In the genomic region with DNA sequence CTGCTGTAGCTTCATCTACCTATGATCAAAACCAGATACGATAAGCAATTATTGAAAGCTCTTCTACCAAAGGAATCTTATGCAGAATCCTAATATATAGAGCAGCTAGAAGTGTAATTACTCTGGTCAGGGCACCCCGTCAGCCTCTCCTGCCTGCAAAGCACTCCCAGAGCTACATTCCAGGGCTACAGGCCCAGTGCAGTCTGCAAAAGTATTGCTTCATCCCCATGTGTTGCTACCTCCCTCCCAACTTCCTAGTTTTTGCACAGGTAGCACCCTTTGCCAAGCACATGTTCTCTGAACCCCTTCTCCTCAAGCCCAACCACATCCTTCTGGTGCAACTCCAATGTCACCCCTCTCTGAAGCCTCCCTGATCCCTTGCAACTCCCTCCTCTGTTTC, we compare ENCODE assay signal across 42 cellular contexts. TPM values are rescaled to one million over a fixed set of nuclear protein-coding genes. Genes with fewer than 3 reads are reported as not detected.
"Had no signal": no experiment of that assay in that cellular context is flagged by ENCODE, and none has a peak within 500 bp of the region (broad histone marks: within the 10 kb centered on the region; RNA-seq: fewer than 3 reads in every experiment).

No MANE protein-coding gene starts in this region.

- H3K27ac Mint-ChIP-seq: activated naive CD4-positive, alpha-beta T cell treated with anti-CD3 and anti-CD28 coated beads for 36 hours; activated naive CD4-positive, alpha-beta T cell treated with anti-CD3 and anti-CD28 coated beads, Interleukin-2, amount 10 ng/mL, durations not matched to agents 7 days and 5 days; activated naive CD4-positive, alpha-beta T cell treated with anti-CD3 and anti-CD28 coated beads, Interleukin-2, amount 50 U/mL, for 24 hours; activated naive CD4-positive, alpha-beta T cell treated with anti-CD3 and anti-CD28 coated beads, Interleukin-2, amount 50 U/mL, for 72 hours; activated naive CD8-positive, alpha-beta T cell; activated naive CD8-positive, alpha-beta T cell treated with anti-CD3 and anti-CD28 coated beads for 36 hours; activated naive CD8-positive, alpha-beta T cell treated with anti-CD3 and anti-CD28 coated beads, Interleukin-2, amount 10 ng/mL, durations not matched to agents 7 days and 5 days; activated naive CD8-positive, alpha-beta T cell treated with anti-CD3 and anti-CD28 coated beads, Interleukin-2, amount 50 U/mL, for 24 hours; activated T-cell treated with anti-CD3 and anti-CD28 coated beads, Interleukin-2, amount 50 U/mL, for 24 hours; activated T-cell treated with anti-CD3 and anti-CD28 coated beads, Interleukin-2, amount 50 U/mL, for 72 hours; activated T-helper 17 cell treated with anti-CD3 and anti-CD28 coated beads, Interleukin-2, amount 50 U/mL, for 72 hours; activated T-helper 2 cell treated with anti-CD3 and anti-CD28 coated beads, Interferon-gamma antibody, Interleukin-2, Interleukin-4, amounts not matched to agents 10 μg/mL and 5 μg/mL and 100 μg/mL, durations not matched to agents 14 hours and 24 hours and 36 hours had no signal

- H3K27me3 ChIP-seq: adrenal gland, ascending aorta, body of pancreas, brain microvascular endothelial cell, cardiac muscle cell had no signal

- H3K36me3 ChIP-seq: adrenal gland, ascending aorta, brain microvascular endothelial cell, breast epithelium, cardiac muscle cell had no signal

- H3K36me3 Mint-ChIP-seq: activated naive CD4-positive, alpha-beta T cell treated with anti-CD3 and anti-CD28 coated beads, Interleukin-2, amount 10 ng/mL, durations not matched to agents 7 days and 5 days; activated naive CD4-positive, alpha-beta T cell treated with anti-CD3 and anti-CD28 coated beads, Interleukin-2, amount 50 U/mL, for 24 hours; activated naive CD4-positive, alpha-beta T cell treated with anti-CD3 and anti-CD28 coated beads, Interleukin-2, amount 50 U/mL, for 72 hours; activated naive CD8-positive, alpha-beta T cell; activated naive CD8-positive, alpha-beta T cell treated with anti-CD3 and anti-CD28 coated beads for 36 hours; activated naive CD8-positive, alpha-beta T cell treated with anti-CD3 and anti-CD28 coated beads, Interleukin-2, amount 10 ng/mL, durations not matched to agents 7 days and 5 days; brain had no signal

- H3K4me3 ChIP-seq: adrenal gland, ascending aorta, body of pancreas, breast epithelium, cardiac muscle cell had no signal

- H3K9me3 ChIP-seq: adrenal gland, ascending aorta, body of pancreas, breast epithelium had no signal

- H3K4me1 Mint-ChIP-seq: activated naive CD4-positive, alpha-beta T cell treated with anti-CD3 and anti-CD28 coated beads, Interleukin-2, amount 10 ng/mL, durations not matched to agents 7 days and 5 days; activated naive CD4-positive, alpha-beta T cell treated with anti-CD3 and anti-CD28 coated beads, Interleukin-2, amount 50 U/mL, for 24 hours; activated naive CD8-positive, alpha-beta T cell treated with anti-CD3 and anti-CD28 coated beads for 36 hours; activated naive CD8-positive, alpha-beta T cell treated with anti-CD3 and anti-CD28 coated beads, Interleukin-2, amount 10 ng/mL, durations not matched to agents 7 days and 5 days; activated naive CD8-positive, alpha-beta T cell treated with anti-CD3 and anti-CD28 coated beads, Interleukin-2, amount 50 U/mL, for 24 hours; activated T-helper 17 cell treated with anti-CD3 and anti-CD28 coated beads, Interleukin-2, amount 50 U/mL, for 72 hours; central memory CD8-positive, alpha-beta T cell had no signal

- H3K4me1 ChIP-seq: adrenal gland, ascending aorta, body of pancreas, breast epithelium had no signal

- DNase-seq: activated effector memory CD4-positive, alpha-beta T cell treated with anti-CD3 and anti-CD28 coated beads, Interleukin-2, amount 50 U/mL, for 16 hours; activated effector memory CD4-positive, alpha-beta T cell treated with Interleukin-2 at 50 U/mL for 16 hours; activated gamma-delta T cell; activated gamma-delta T cell treated with Interleukin-2 at 50 U/mL for 16 hours; activated naive CD4-positive, alpha-beta T cell; activated naive CD4-positive, alpha-beta T cell treated with anti-CD3 and anti-CD28 coated beads for 36 hours; activated naive CD4-positive, alpha-beta T cell treated with anti-CD3 and anti-CD28 coated beads, Interleukin-2, amount 10 ng/mL, durations not matched to agents 7 days and 5 days; activated naive CD4-positive, alpha-beta T cell treated with anti-CD3 and anti-CD28 coated beads, Interleukin-2, amount 50 U/mL, for 16 hours; activated naive CD4-positive, alpha-beta T cell treated with Interleukin-2 at 50 U/mL for 16 hours; activated naive CD8-positive, alpha-beta T cell treated with anti-CD3 and anti-CD28 coated beads for 36 hours; activated naive CD8-positive, alpha-beta T cell treated with anti-CD3 and anti-CD28 coated beads, Interleukin-2, amount 10 ng/mL, durations not matched to agents 7 days and 5 days; activated naive CD8-positive, alpha-beta T cell treated with anti-CD3 and anti-CD28 coated beads, Interleukin-2, amount 50 U/mL, for 24 hours; activated T-cell treated with anti-CD3 and anti-CD28 coated beads for 4 hours; activated T-cell treated with anti-CD3 and anti-CD28 coated beads, Interleukin-2, amount 50 U/mL, for 1 hour; activated T-cell treated with anti-CD3 and anti-CD28 coated beads, Interleukin-2, amount 50 U/mL, for 24 hours; activated T-cell treated with anti-CD3 and anti-CD28 coated beads, Interleukin-2, amount 50 U/mL, for 4 hours; activated T-cell treated with anti-CD3 and anti-CD28 coated beads, Interleukin-2, amount 50 U/mL, for 48 hours; activated T-cell treated with anti-CD3 and anti-CD28 coated beads, Interleukin-2, amount 50 U/mL, for 72 hours; adrenal gland; amniotic stem cell; amygdala; anterior cingulate cortex; aorta; body of pancreas; brain microvascular endothelial cell; caudate nucleus; central memory CD4-positive, alpha-beta T cell; cerebellar nuclear complex had no signal

- H3K27ac ChIP-seq: adrenal gland, ascending aorta, body of pancreas, brain microvascular endothelial cell, breast epithelium, cardiac muscle cell had no signal

- H3K9me3 Mint-ChIP-seq: activated naive CD4-positive, alpha-beta T cell treated with anti-CD3 and anti-CD28 coated beads for 36 hours; activated naive CD4-positive, alpha-beta T cell treated with anti-CD3 and anti-CD28 coated beads, Interleukin-2, amount 10 ng/mL, durations not matched to agents 7 days and 5 days; activated naive CD4-positive, alpha-beta T cell treated with anti-CD3 and anti-CD28 coated beads, Interleukin-2, amount 50 U/mL, for 24 hours; activated naive CD4-positive, alpha-beta T cell treated with anti-CD3 and anti-CD28 coated beads, Interleukin-2, amount 50 U/mL, for 72 hours; activated naive CD8-positive, alpha-beta T cell treated with anti-CD3 and anti-CD28 coated beads for 36 hours; activated naive CD8-positive, alpha-beta T cell treated with anti-CD3 and anti-CD28 coated beads, Interleukin-2, amount 10 ng/mL, durations not matched to agents 7 days and 5 days; activated naive CD8-positive, alpha-beta T cell treated with anti-CD3 and anti-CD28 coated beads, Interleukin-2, amount 50 U/mL, for 24 hours; activated T-cell treated with anti-CD3 and anti-CD28 coated beads, Interleukin-2, amount 50 U/mL, for 24 hours; activated T-cell treated with anti-CD3 and anti-CD28 coated beads, Interleukin-2, amount 50 U/mL, for 4 hours; activated T-cell treated with anti-CD3 and anti-CD28 coated beads, Interleukin-2, amount 50 U/mL, for 72 hours; activated T-helper 17 cell treated with anti-CD3 and anti-CD28 coated beads, Interleukin-2, amount 50 U/mL, for 72 hours; activated T-helper 2 cell treated with anti-CD3 and anti-CD28 coated beads, Interferon-gamma antibody, Interleukin-2, Interleukin-4, amounts not matched to agents 10 μg/mL and 5 μg/mL and 100 μg/mL, durations not matched to agents 14 hours and 24 hours and 36 hours; brain; central memory CD8-positive, alpha-beta T cell had no signal

- ATAC-seq: activated naive CD4-positive, alpha-beta T cell treated with anti-CD3 and anti-CD28 coated beads, Interleukin-2, amount 50 U/mL, for 72 hours; activated naive CD8-positive, alpha-beta T cell treated with anti-CD3 and anti-CD28 coated beads, Interleukin-2, amount 50 U/mL, for 24 hours; activated T-cell treated with anti-CD3 and anti-CD28 coated beads, Interleukin-2, amount 50 U/mL, for 4 hours; activated T-cell treated with anti-CD3 and anti-CD28 coated beads, Interleukin-2, amount 50 U/mL, for 72 hours; activated T-helper 17 cell treated with anti-CD3 and anti-CD28 coated beads, Interleukin-2, amount 50 U/mL, for 72 hours; body of pancreas had no signal

- H3K4me3 Mint-ChIP-seq: activated naive CD4-positive, alpha-beta T cell treated with anti-CD3 and anti-CD28 coated beads for 36 hours; activated naive CD4-positive, alpha-beta T cell treated with anti-CD3 and anti-CD28 coated beads, Interleukin-2, amount 10 ng/mL, durations not matched to agents 7 days and 5 days; activated naive CD4-positive, alpha-beta T cell treated with anti-CD3 and anti-CD28 coated beads, Interleukin-2, amount 50 U/mL, for 24 hours; activated naive CD8-positive, alpha-beta T cell; activated naive CD8-positive, alpha-beta T cell treated with anti-CD3 and anti-CD28 coated beads for 36 hours; activated naive CD8-positive, alpha-beta T cell treated with anti-CD3 and anti-CD28 coated beads, Interleukin-2, amount 10 ng/mL, durations not matched to agents 7 days and 5 days; activated naive CD8-positive, alpha-beta T cell treated with anti-CD3 and anti-CD28 coated beads, Interleukin-2, amount 50 U/mL, for 24 hours; activated T-cell treated with anti-CD3 and anti-CD28 coated beads, Interleukin-2, amount 50 U/mL, for 24 hours; activated T-cell treated with anti-CD3 and anti-CD28 coated beads, Interleukin-2, amount 50 U/mL, for 4 hours; activated T-cell treated with anti-CD3 and anti-CD28 coated beads, Interleukin-2, amount 50 U/mL, for 72 hours; activated T-helper 17 cell treated with anti-CD3 and anti-CD28 coated beads, Interleukin-2, amount 50 U/mL, for 72 hours; brain; central memory CD8-positive, alpha-beta T cell had no signal

- FAIRE-seq: astrocyte, bronchial epithelial cell had no signal

- H3K27me3 Mint-ChIP-seq: activated naive CD4-positive, alpha-beta T cell treated with anti-CD3 and anti-CD28 coated beads, Interleukin-2, amount 10 ng/mL, durations not matched to agents 7 days and 5 days; activated naive CD8-positive, alpha-beta T cell; activated naive CD8-positive, alpha-beta T cell treated with anti-CD3 and anti-CD28 coated beads, Interleukin-2, amount 10 ng/mL, durations not matched to agents 7 days and 5 days had no signal

RNA-seq across cellular contexts. Expression of a gene that starts 7.0 kb away (rescaled TPM):
- total RNA-seq: activated naive CD4-positive, alpha-beta T cell treated with anti-CD3 and anti-CD28 coated beads for 36 hours; activated naive CD4-positive, alpha-beta T cell treated with anti-CD3 and anti-CD28 coated beads, Interleukin-2, amount 50 U/mL, for 72 hours; activated naive CD8-positive, alpha-beta T cell treated with anti-CD3 and anti-CD28 coated beads for 36 hours; activated naive CD8-positive, alpha-beta T cell treated with anti-CD3 and anti-CD28 coated beads, Interleukin-2, amount 10 ng/mL, durations not matched to agents 7 days and 5 days; activated T-cell treated with anti-CD3 and anti-CD28 coated beads, Interleukin-2, amount 50 U/mL, for 4 hours; activated T-cell treated with anti-CD3 and anti-CD28 coated beads, Interleukin-2, amount 50 U/mL, for 72 hours; activated T-helper 17 cell treated with anti-CD3 and anti-CD28 coated beads, Interleukin-2, amount 50 U/mL, for 72 hours; activated T-helper 2 cell treated with anti-CD3 and anti-CD28 coated beads, Interferon-gamma antibody, Interleukin-2, Interleukin-4, amounts not matched to agents 10 μg/mL and 5 μg/mL and 100 μg/mL, durations not matched to agents 14 hours and 24 hours and 36 hours; aorta; ascending aorta; astrocyte; body of pancreas; breast epithelium; bronchial epithelial cell; cardiac muscle cell; cardiac septum had no signal
- polyA plus RNA-seq: adipose tissue, aorta, cardiac muscle cell had no signal

RNA-seq across cellular contexts. Expression of a gene that starts 35.2 kb away (rescaled TPM):
- total RNA-seq: activated naive CD4-positive, alpha-beta T cell treated with anti-CD3 and anti-CD28 coated beads for 36 hours; activated naive CD4-positive, alpha-beta T cell treated with anti-CD3 and anti-CD28 coated beads, Interleukin-2, amount 50 U/mL, for 72 hours; activated naive CD8-positive, alpha-beta T cell treated with anti-CD3 and anti-CD28 coated beads for 36 hours; activated naive CD8-positive, alpha-beta T cell treated with anti-CD3 and anti-CD28 coated beads, Interleukin-2, amount 10 ng/mL, durations not matched to agents 7 days and 5 days; activated T-cell treated with anti-CD3 and anti-CD28 coated beads, Interleukin-2, amount 50 U/mL, for 72 hours; activated T-helper 17 cell treated with anti-CD3 and anti-CD28 coated beads, Interleukin-2, amount 50 U/mL, for 72 hours; activated T-helper 2 cell treated with anti-CD3 and anti-CD28 coated beads, Interferon-gamma antibody, Interleukin-2, Interleukin-4, amounts not matched to agents 10 μg/mL and 5 μg/mL and 100 μg/mL, durations not matched to agents 14 hours and 24 hours and 36 hours; astrocyte; cardiac muscle cell had no signal
- polyA plus RNA-seq: cardiac muscle cell had no signal
